37 cellular contexts compared by ENCODE assay signal in the genomic region with DNA sequence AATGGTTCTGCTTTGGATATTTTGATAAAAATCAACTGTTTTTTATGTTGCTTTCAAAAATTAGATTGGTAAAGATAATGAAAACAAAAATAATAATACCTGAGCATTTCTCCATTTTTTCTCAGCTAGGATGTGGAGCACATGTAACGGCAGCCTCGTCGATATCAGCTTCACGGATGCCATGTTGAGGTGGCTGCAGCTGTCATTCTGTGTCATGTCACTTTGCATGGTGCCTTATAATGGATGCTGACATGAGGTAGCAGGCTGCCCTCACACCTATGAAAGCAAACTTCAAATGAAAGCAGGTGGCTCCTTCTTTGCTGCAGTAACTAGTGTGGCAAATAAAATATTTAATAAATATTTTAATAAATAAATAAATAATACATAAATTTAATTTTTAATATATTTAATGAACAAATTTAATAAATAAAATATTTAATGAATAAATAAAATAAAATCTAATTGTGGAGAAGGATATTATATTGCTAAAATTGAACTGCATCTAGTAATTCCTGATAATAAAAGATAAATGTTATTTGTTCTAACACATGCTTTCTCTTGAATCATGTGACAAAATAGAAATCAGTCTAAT.
"Had no signal": no experiment of that assay in that cellular context is flagged by ENCODE, and none has a peak within 500 bp of the region (broad histone marks: within the 10 kb centered on the region; RNA-seq: fewer than 3 reads in every experiment).

No MANE protein-coding gene starts in this region.

- H3K27ac ChIP-seq: body of pancreas, breast epithelium, PC-9, SJSA1, VCaP had no signal

- H3K27me3 ChIP-seq: body of pancreas, breast epithelium, MG63, SJSA1 had no signal

- H3K36me3 ChIP-seq: breast epithelium, MG63, SJSA1 had no signal

- ATAC-seq: activated CD8-positive, alpha-beta memory T cell treated with anti-CD3 and anti-CD28 coated beads, Interleukin-2, amount 10 ng/mL, durations not matched to agents 7 days and 5 days; body of pancreas; SK-N-SH treated with all-trans-retinoic acid at 6 μM for 48 hours had no signal

- H3K4me3 ChIP-seq: body of pancreas, breast epithelium, MG63, PC-9, SJSA1 had no signal

- FAIRE-seq: astrocyte had no signal

- H3K9me3 ChIP-seq: body of pancreas, breast epithelium, SJSA1 had no signal

- DNase-seq: activated CD4-positive, alpha-beta memory T cell treated with anti-CD3 and anti-CD28 coated beads, Interleukin-2, amount 10 ng/mL, durations not matched to agents 7 days and 5 days; activated CD4-positive, alpha-beta T cell treated with anti-CD3 and anti-CD28 coated beads for 1 hour; activated CD4-positive, alpha-beta T cell treated with anti-CD3 and anti-CD28 coated beads for 48 hours; activated CD4-positive, CD25-positive, alpha-beta regulatory T cell; activated CD8-positive, alpha-beta memory T cell treated with anti-CD3 and anti-CD28 coated beads for 24 hours; activated CD8-positive, alpha-beta memory T cell treated with anti-CD3 and anti-CD28 coated beads, Interleukin-2, amount 10 ng/mL, durations not matched to agents 7 days and 5 days; activated CD8-positive, alpha-beta memory T cell treated with anti-CD3 and anti-CD28 coated beads, Interleukin-2, amount 50 U/mL, for 48 hours; activated effector memory CD4-positive, alpha-beta T cell treated with Interleukin-2 at 50 U/mL for 16 hours; activated naive CD8-positive, alpha-beta T cell treated with anti-CD3 and anti-CD28 coated beads, Interleukin-2, amount 10 ng/mL, durations not matched to agents 7 days and 5 days; activated T-cell treated with anti-CD3 and anti-CD28 coated beads, Interleukin-2, amount 50 U/mL, for 48 hours; amygdala; body of pancreas; Kasumi-1; KG1; MG63; NCI-H1048; NCI-H1105 treated with DMSO at 0.1 percent for 48 hours; NCI-H1436; NCI-H1694; NCI-H1930; NCI-H2081 treated with DMSO at 0.1 percent for 48 hours; NCI-H2171; NCI-H510A; NCI-H526; NCI-H748 treated with DMSO at 0.1 percent for 48 hours; NK-92 treated with Interleukin-12 subunit alpha and Interleukin-12 subunit beta, amount 100 ng/mL, for 24 hours; PC-9; SHP77; SW 1271; T-helper 1 cell; T-helper 2 cell; T-helper 9 cell had no signal

- H3K4me1 ChIP-seq: body of pancreas, breast epithelium had no signal
